8 cellular contexts compared by ENCODE assay signal in genomic region chr2:161166538-161167409, GRCh38. TPM values are rescaled to one million over a fixed set of nuclear protein-coding genes. Genes with fewer than 3 reads are reported as not detected.
DNase-seq lines count a peak whose midpoint lies in the region; ATAC-seq and TF ChIP-seq lines count a peak whose summit lies in the region.

No MANE protein-coding gene starts in this region.

- H3K36me3 Mint-ChIP-seq in central memory CD8-positive, alpha-beta T cell (ENCODE audit: insufficient read depth): peaks cover 17% of the 10 kb centered on the region

- H3K9me3 Mint-ChIP-seq in central memory CD8-positive, alpha-beta T cell: no peaks in the 10 kb centered on the region
- H3K9me3 Mint-ChIP-seq in stimulated activated naive CD8-positive, alpha-beta T cell treated with anti-CD3 and anti-CD28 coated beads, Interleukin-15, amount 100 ng/mL, for 72 hours: peaks cover 0 to 3% of the 10 kb centered on the region in 2 donors

- no peaks in the 10 kb centered on the region for H3K27me3 Mint-ChIP-seq in central memory CD8-positive, alpha-beta T cell
- H3K27me3 Mint-ChIP-seq in stimulated activated naive CD8-positive, alpha-beta T cell treated with anti-CD3 and anti-CD28 coated beads, Interleukin-15, amount 100 ng/mL, for 72 hours: no peaks in the 10 kb centered on the region

- H3K4me1 Mint-ChIP-seq in central memory CD8-positive, alpha-beta T cell: peaks cover 80% of the 10 kb centered on the region
- peaks cover 94% of the 10 kb centered on the region for H3K4me1 Mint-ChIP-seq in stimulated activated naive CD8-positive, alpha-beta T cell treated with anti-CD3 and anti-CD28 coated beads, Interleukin-15, amount 100 ng/mL, for 72 hours

- in situ Hi-C loops in GM13977 (cut with MboI; ENCODE audit: low pct_unique_long_range_greater_than_20kb, low sequenced_read_pairs, unreplicated experiment) (no loop called here), HAP-1 (cut with MboI; ENCODE audit: low sequenced_read_pairs) (no loop called here)

- H3K4me1 ChIP-seq in HAP-1: no peaks in the 10 kb centered on the region

- peak; percentile 87 for ATAC-seq in HG02642 (IDR thresholded peaks at IDR 0.05; ENCODE audit: poor library complexity, unreplicated experiment)
- peak; percentile 92 for ATAC-seq in central memory CD8-positive, alpha-beta T cell (replicated peaks; ENCODE audit: extremely low read depth, poor library complexity, severe bottlenecking)
- ATAC-seq in stimulated activated naive CD8-positive, alpha-beta T cell treated with anti-CD3 and anti-CD28 coated beads, Interleukin-15, amount 100 ng/mL, for 72 hours: peak; percentile 96

- H3K27me3 ChIP-seq in HAP-1 (ENCODE audit: low read depth): no peaks in the 10 kb centered on the region

- peak overlapping the region; percentile 83 for H3K27ac Mint-ChIP-seq in central memory CD8-positive, alpha-beta T cell (ENCODE audit: low read depth)
- H3K27ac Mint-ChIP-seq in stimulated activated naive CD8-positive, alpha-beta T cell treated with anti-CD3 and anti-CD28 coated beads, Interleukin-15, amount 100 ng/mL, for 72 hours: peak overlapping the region; percentile 6 to 78

- peak overlapping the region in 1 of 2 donors; percentile 4 for H3K27ac ChIP-seq in coronary artery

- no peak for TF ChIP-seq CTCF in GM13977 (IDR thresholded peaks at IDR 0.05; ENCODE audit: extremely low read depth, insufficient read depth, missing control alignments)
- TF ChIP-seq CTCF in coronary artery (IDR thresholded peaks at IDR 0.05): no peak

- DNase-seq in GM13977 (ENCODE audit: low spot score) (peak; percentile 51), RPMI7951 (ENCODE audit: low read depth) (peak; percentile 17), coronary artery (ENCODE audit: low spot score) (no peak), UCSD-AML1 (lab: John Stamatoyannopoulos, UW; ENCODE audit: unreplicated experiment) (no peak), HAP-1 (ENCODE audit: low spot score in 2 of 2) (no peak)
- peak in 1 of 2 donors; percentile 40 for DNase-seq in central memory CD8-positive, alpha-beta T cell (ENCODE audit: low spot score in 2 of 2)
- DNase-seq in stimulated activated naive CD8-positive, alpha-beta T cell treated with anti-CD3 and anti-CD28 coated beads, Interleukin-15, amount 100 ng/mL, for 72 hours: peak; percentile 69 to 87

- peaks cover 15% of the 10 kb centered on the region for H3K36me3 ChIP-seq in HAP-1 (replicated peaks)

- H3K4me3 ChIP-seq in coronary artery: no peak overlapping the region
- no peak overlapping the region for H3K4me3 ChIP-seq in HAP-1

- peak overlapping the region; percentile 34 for H3K4me3 Mint-ChIP-seq in central memory CD8-positive, alpha-beta T cell
- peak overlapping the region; percentile 51 to 64 for H3K4me3 Mint-ChIP-seq in stimulated activated naive CD8-positive, alpha-beta T cell treated with anti-CD3 and anti-CD28 coated beads, Interleukin-15, amount 100 ng/mL, for 72 hours

- H3K9me3 ChIP-seq in HAP-1: no peaks in the 10 kb centered on the region

RNA-seq across cellular contexts. Expression of gene TANK, which starts 6.5 kb away (rescaled TPM):
- 92.0 and 125 TPM in 2 replicates for total RNA-seq in RPMI7951 (2014; rRNA removed; shearing (Covaris generic))

Comparison
In these comparisons a context has a peak if more than half of its experiments do, and no peak if none do; other contexts are left out.
1. DNase-seq: peak in GM13977 (single experiment), RPMI7951 (single experiment) and stimulated activated naive CD8-positive, alpha-beta T cell treated with anti-CD3 and anti-CD28 coated beads, Interleukin-15, amount 100 ng/mL, for 72 hours (2 of 2); none in coronary artery (single experiment), UCSD-AML1 (single experiment) and HAP-1 (0 of 2).
2. Peak in every context shown above with its lines, with median percentiles within 50 percentile points of each other: ATAC-seq.